In genomic region chr19:13094285-13094595, GRCh38 we compare ENCODE assay signal across 12 cellular contexts. TPM values are rescaled to one million over a fixed set of nuclear protein-coding genes. Genes with fewer than 3 reads are reported as not detected.
DNase-seq lines count a peak whose midpoint lies in the region; ATAC-seq and TF ChIP-seq lines count a peak whose summit lies in the region.
"Had no signal": no experiment of that assay in that cellular context is flagged by ENCODE, and none has a peak within 500 bp of the region (broad histone marks: within the 10 kb centered on the region; RNA-seq: fewer than 3 reads in every experiment).

No MANE protein-coding gene starts in this region.

- H3K27me3 Mint-ChIP-seq in osteocyte (ENCODE audit: unreplicated experiment) = peaks cover 15% of the 10 kb centered on the region

- H3K36me3 Mint-ChIP-seq in osteocyte (ENCODE audit: unreplicated experiment) = peaks cover 5% of the 10 kb centered on the region
- H3K36me3 Mint-ChIP-seq: immature natural killer cell had no signal

- no peak for TF ChIP-seq CTCF in 22Rv1 (IDR thresholded peaks at IDR 0.05)
- no peak for TF ChIP-seq CTCF in dorsolateral prefrontal cortex (IDR thresholded peaks at IDR 0.05 in 54 of 56, conservative IDR thresholded peaks at IDR 0.05 in 2 of 56; ENCODE audit: low read depth in 1 of 56, partially characterized antibody in 56 of 56)
- no peak for TF ChIP-seq CTCF in osteocyte (IDR thresholded peaks at IDR 0.05)
- no peak for TF ChIP-seq CTCF in brain microvascular endothelial cell (IDR thresholded peaks at IDR 0.05; ENCODE audit: low read depth, low read length, missing control alignments)

- H3K4me1 Mint-ChIP-seq in osteocyte (ENCODE audit: unreplicated experiment) = peaks cover 64% of the 10 kb centered on the region

- H3K27ac ChIP-seq in 22Rv1 = peak overlapping the region; percentile 52
- peak overlapping the region in 57 of 59 donors; percentile 35 to 100 (median 90) for H3K27ac ChIP-seq in dorsolateral prefrontal cortex
- no peak overlapping the region for H3K27ac ChIP-seq in brain microvascular endothelial cell

- H3K27me3 ChIP-seq in dorsolateral prefrontal cortex (no peaks in the 10 kb centered on the region), brain microvascular endothelial cell (replicated peaks) (no peaks in the 10 kb centered on the region)

- DNase-seq in dorsolateral prefrontal cortex (no peak), osteocyte (ENCODE audit: extremely low spot score, unreplicated experiment) (no peak), brain microvascular endothelial cell (no peak), DMS153 treated with DMSO at 0.1 percent for 48 hours (lab: John Stamatoyannopoulos, UW; ENCODE audit: unreplicated experiment) (no peak), NCI-H1417 treated with DMSO at 0.1 percent for 48 hours (lab: John Stamatoyannopoulos, UW) (no peak)

- no peaks in the 10 kb centered on the region for H3K36me3 ChIP-seq in brain microvascular endothelial cell (replicated peaks)

- ATAC-seq in HG03378 (IDR thresholded peaks at IDR 0.05; ENCODE audit: unreplicated experiment) (peak; percentile 3), HG02642 (IDR thresholded peaks at IDR 0.05; ENCODE audit: poor library complexity, unreplicated experiment) (no peak)

- intact Hi-C loops in dorsolateral prefrontal cortex (cut with DNase I) = loop anchor here (2.0 to 10.0 kb wide), 2 partner anchors 59 to 115 kb away; no protein-coding TSS in a partner anchor

- no peak overlapping the region for H3K4me3 Mint-ChIP-seq in osteocyte (ENCODE audit: unreplicated experiment)
- H3K4me3 Mint-ChIP-seq: HFFc6, immature natural killer cell had no signal

- no peak overlapping the region for H3K4me3 ChIP-seq in dorsolateral prefrontal cortex
- no peak overlapping the region for H3K4me3 ChIP-seq in brain microvascular endothelial cell (ENCODE audit: low read depth, low read length)

- H3K27ac Mint-ChIP-seq in osteocyte (ENCODE audit: unreplicated experiment) = peak overlapping the region; percentile 44
- H3K27ac Mint-ChIP-seq: HFFc6 had no signal

- in situ Hi-C loops in brain microvascular endothelial cell (cut with HindIII; ENCODE audit: low pct_ligation_motif_present, low sequenced_read_pairs) = no loop called here

- no peaks in the 10 kb centered on the region for H3K9me3 Mint-ChIP-seq in osteocyte (ENCODE audit: unreplicated experiment)
- H3K9me3 Mint-ChIP-seq: HFFc6 had no signal

RNA-seq across cellular contexts. Expression of gene LYL1, which starts 8.4 kb away (rescaled TPM):
- 10 to 100 TPM in 2 of 120 experiments, 1 to 10 TPM in 118; 1.0 to 11.8 (median 4.5) TPM for total RNA-seq in dorsolateral prefrontal cortex
- total RNA-seq in osteocyte = not detected in 2 replicates
- total RNA-seq: G401, myocyte had no signal

RNA-seq across cellular contexts. Expression of gene TRMT1, which starts 22.3 kb away (rescaled TPM):
- 10 to 100 TPM; 30.6 to 70.9 (median 40.8) TPM for total RNA-seq in dorsolateral prefrontal cortex
- 37.4 and 43.1 TPM in 2 replicates for total RNA-seq in osteocyte

RNA-seq across cellular contexts. Expression of gene NACC1, which starts 23.8 kb away (rescaled TPM):
- total RNA-seq in dorsolateral prefrontal cortex (100 to 1,000 TPM in 5 of 120 experiments, 10 to 100 TPM in 115; 54.8 to 122 (median 79.3) TPM), osteocyte (40.4 and 45.1 TPM in 2 replicates)

RNA-seq across cellular contexts. Expression of gene STX10, which starts 55.9 kb away (rescaled TPM):
- total RNA-seq in dorsolateral prefrontal cortex (10 to 100 TPM; 21.7 to 50.2 (median 33.8) TPM), osteocyte (48.5 and 50.5 TPM in 2 replicates)

RNA-seq across cellular contexts. Expression of gene IER2, which starts 56.0 kb away (rescaled TPM):
- total RNA-seq in dorsolateral prefrontal cortex (10 to 100 TPM; 15.7 to 43.8 (median 25.6) TPM), osteocyte (109 and 148 TPM in 2 replicates)
